23 cellular contexts compared by ENCODE assay signal in the genomic region with DNA sequence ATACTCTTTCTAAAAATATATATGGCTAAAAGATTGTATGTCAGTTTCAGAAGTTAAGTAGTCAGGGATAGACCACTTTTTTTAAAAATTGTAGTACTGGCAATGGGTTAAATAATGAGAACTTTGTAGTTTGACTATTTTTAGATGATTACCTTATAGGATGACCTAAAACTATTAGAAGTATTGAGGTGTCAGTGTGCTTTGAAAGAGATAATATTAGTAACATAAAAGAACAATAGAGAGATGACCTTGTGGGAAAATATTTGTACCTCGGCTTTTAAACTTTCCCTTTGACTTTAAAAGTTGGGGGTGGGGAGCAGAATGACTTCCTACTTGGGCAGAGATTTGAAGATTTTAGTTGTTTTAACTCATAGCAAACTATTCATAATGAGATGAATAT. TPM values are rescaled to one million over a fixed set of nuclear protein-coding genes. Genes with fewer than 3 reads are reported as not detected.
DNase-seq lines count a peak whose midpoint lies in the region; ATAC-seq and TF ChIP-seq lines count a peak whose summit lies in the region.
"Had no signal": no experiment of that assay in that cellular context is flagged by ENCODE, and none has a peak within 500 bp of the region (broad histone marks: within the 10 kb centered on the region; RNA-seq: fewer than 3 reads in every experiment).

No MANE protein-coding gene starts in this region.

- no peaks in the 10 kb centered on the region for H3K9me3 Mint-ChIP-seq in CD4-positive, alpha-beta T cell
- H3K9me3 Mint-ChIP-seq: IgD-negative memory B cell; T-helper 1 cell treated with Interleukin-12 subunit alpha and Interleukin-12 subunit beta and Interleukin-4 antibody, amounts not matched to agents 30 μg/mL and 1 μg/mL, for 36 hours had no signal

- H3K27me3 Mint-ChIP-seq in CD4-positive, alpha-beta T cell = no peaks in the 10 kb centered on the region
- H3K27me3 Mint-ChIP-seq: IgD-negative memory B cell had no signal

- intact Hi-C loops in CD4-positive, alpha-beta T cell (cut with DNase I, micrococcal nuclease) = loop anchor here in 1 of 2 experiments (5.0 kb wide), 1 partner anchor 48 kb away; the partner anchor contains the start of gene SLAIN1

- CTCF ChIA-PET in CD4-positive, alpha-beta T cell (lab: Charles Lee) = no interaction called here

- H3K36me3 Mint-ChIP-seq in CD4-positive, alpha-beta T cell (ENCODE audit: low read depth) = peaks cover 62% of the 10 kb centered on the region

- POLR2A ChIA-PET in CD4-positive, alpha-beta T cell (lab: Charles Lee) = no interaction called here

- peaks cover 33% of the 10 kb centered on the region for H3K4me1 Mint-ChIP-seq in CD4-positive, alpha-beta T cell (ENCODE audit: low read depth)

- no peaks in the 10 kb centered on the region for H3K27me3 ChIP-seq in CD4-positive, alpha-beta T cell (ENCODE audit: control insufficient read depth, insufficient read depth, low read length)
- H3K27me3 ChIP-seq in layer of hippocampus (ENCODE audit: control insufficient read depth, insufficient read depth, low read length) = no peaks in the 10 kb centered on the region

- no peak for ATAC-seq in CD4-positive, alpha-beta T cell (ENCODE audit: poor library complexity)
- ATAC-seq in GM19351 (IDR thresholded peaks at IDR 0.05; ENCODE audit: unreplicated experiment) (peak; percentile 51), HG03565 (IDR thresholded peaks at IDR 0.05; ENCODE audit: unreplicated experiment) (peak; percentile 48), HG02852 (IDR thresholded peaks at IDR 0.05; ENCODE audit: unreplicated experiment) (no peak), HG03439 (IDR thresholded peaks at IDR 0.05; ENCODE audit: unreplicated experiment) (no peak)
- ATAC-seq: Right ventricle myocardium inferior had no signal

- H3K4me3 Mint-ChIP-seq in CD4-positive, alpha-beta T cell = no peak overlapping the region
- H3K4me3 Mint-ChIP-seq: IgD-negative memory B cell; T-helper 1 cell treated with Interleukin-12 subunit alpha and Interleukin-12 subunit beta and Interleukin-4 antibody, amounts not matched to agents 30 μg/mL and 1 μg/mL, for 36 hours had no signal

- H3K27ac ChIP-seq in CD4-positive, alpha-beta T cell (ENCODE audit: low read depth, low read length) = no peak overlapping the region
- peak overlapping the region; percentile 17 for H3K27ac ChIP-seq in layer of hippocampus (ENCODE audit: low read depth, low read length)

- no peaks in the 10 kb centered on the region for H3K9me3 ChIP-seq in CD4-positive, alpha-beta T cell (ENCODE audit: control insufficient read depth, low read length)

- H3K27ac Mint-ChIP-seq in CD4-positive, alpha-beta T cell = peak overlapping the region; percentile 28
- H3K27ac Mint-ChIP-seq: IgD-negative memory B cell; T-helper 1 cell treated with Interleukin-12 subunit alpha and Interleukin-12 subunit beta and Interleukin-4 antibody, amounts not matched to agents 30 μg/mL and 1 μg/mL, for 36 hours had no signal

- no peak for TF ChIP-seq CTCF in CD4-positive, alpha-beta T cell (IDR thresholded peaks at IDR 0.05)

- no peak for DNase-seq in CD4-positive, alpha-beta T cell
- no peak for DNase-seq in stimulated activated CD4-positive, alpha-beta T cell treated with anti-CD3 and anti-CD28 coated beads, Interleukin-2, amount 100 ng/mL, for 48 hours
- no peak for DNase-seq in NOMO-1 treated with DMSO at 0.1 percent for 48 hours (lab: John Stamatoyannopoulos, UW; ENCODE audit: unreplicated experiment)
- DNase-seq: 8988T, AML-193, C1 segment of cervical spinal cord, DMS53, GDM1, MV-4-11, NCI-H1417, NCI-H1694 treated with DMSO at 0.1 percent for 48 hours, NCI-H2081 treated with DMSO at 0.1 percent for 48 hours, NCI-H2171 treated with DMSO at 0.1 percent for 48 hours, NCI-H446, NCI-H526 had no signal

RNA-seq across cellular contexts. Expression of gene SLAIN1, which starts 48.3 kb away (rescaled TPM):
- total RNA-seq in CD4-positive, alpha-beta T cell = 10 to 100 TPM; 41.2 to 42.5 TPM

Comparison
In these comparisons a context has a peak if more than half of its experiments do, and no peak if none do; other contexts are left out.
1. ATAC-seq: peak in GM19351 (single experiment) and HG03565 (single experiment); none in CD4-positive, alpha-beta T cell (single experiment), HG02852 (single experiment) and HG03439 (single experiment).